ENCODE assay signal across 10 cellular contexts in genomic region chr9:94591046-94591545, GRCh38. TPM values are rescaled to one million over a fixed set of nuclear protein-coding genes. Genes with fewer than 3 reads are reported as not detected.
"Had no signal": no experiment of that assay in that cellular context is flagged by ENCODE, and none has a peak within 500 bp of the region (broad histone marks: within the 10 kb centered on the region; RNA-seq: fewer than 3 reads in every experiment).

No MANE protein-coding gene starts in this region.

RNA-seq across cellular contexts. Expression of gene FBP2, which starts 2.5 kb away (rescaled TPM):
- total RNA-seq: activated B cell treated with CpG ODN at 0.5 μM for 24 hours; activated CD4-positive, alpha-beta memory T cell treated with anti-CD3 and anti-CD28 coated beads for 36 hours; activated CD4-positive, alpha-beta T cell treated with anti-CD3 and anti-CD28 coated beads, Interleukin-2, amount 10 ng/mL, durations not matched to agents 24 days and 14 days; activated CD8-positive, alpha-beta memory T cell treated with anti-CD3 and anti-CD28 coated beads for 36 hours; activated CD8-positive, alpha-beta T cell treated with anti-CD3 and anti-CD28 coated beads for 36 hours; activated naive CD8-positive, alpha-beta T cell treated with anti-CD3 and anti-CD28 coated beads, Interleukin-2, amount 10 ng/mL, durations not matched to agents 7 days and 5 days; activated T-helper 2 cell treated with anti-CD3 and anti-CD28 coated beads, Interferon-gamma antibody, Interleukin-2, Interleukin-4, amounts not matched to agents 10 μg/mL and 5 μg/mL and 100 μg/mL, durations not matched to agents 14 hours and 24 hours and 36 hours; ascending aorta; bronchial epithelial cell; cardiac muscle cell had no signal

RNA-seq across cellular contexts. Expression of gene PCAT7, which starts 36.2 kb away (rescaled TPM):
- total RNA-seq: activated B cell treated with CpG ODN at 0.5 μM for 24 hours; activated CD4-positive, alpha-beta memory T cell treated with anti-CD3 and anti-CD28 coated beads for 36 hours; activated CD4-positive, alpha-beta T cell treated with anti-CD3 and anti-CD28 coated beads, Interleukin-2, amount 10 ng/mL, durations not matched to agents 24 days and 14 days; activated CD8-positive, alpha-beta memory T cell treated with anti-CD3 and anti-CD28 coated beads for 36 hours; activated CD8-positive, alpha-beta T cell treated with anti-CD3 and anti-CD28 coated beads for 36 hours; activated naive CD8-positive, alpha-beta T cell treated with anti-CD3 and anti-CD28 coated beads, Interleukin-2, amount 10 ng/mL, durations not matched to agents 7 days and 5 days; activated T-helper 2 cell treated with anti-CD3 and anti-CD28 coated beads, Interferon-gamma antibody, Interleukin-2, Interleukin-4, amounts not matched to agents 10 μg/mL and 5 μg/mL and 100 μg/mL, durations not matched to agents 14 hours and 24 hours and 36 hours; ascending aorta; bronchial epithelial cell had no signal

RNA-seq across cellular contexts. Expression of gene FBP1, which starts 48.2 kb away (rescaled TPM):
- total RNA-seq: activated CD4-positive, alpha-beta T cell treated with anti-CD3 and anti-CD28 coated beads, Interleukin-2, amount 10 ng/mL, durations not matched to agents 24 days and 14 days; bronchial epithelial cell had no signal
